ENCODE assay signal across 33 cellular contexts in genomic region chr13:37037231-37037630, GRCh38. TPM values are rescaled to one million over a fixed set of nuclear protein-coding genes. Genes with fewer than 3 reads are reported as not detected.
A peak's percentile ranks its signal among the peaks of the same experiment; 100 is the strongest.
DNase-seq lines count a peak whose midpoint lies in the region; ATAC-seq and TF ChIP-seq lines count a peak whose summit lies in the region.
"Had no signal": no experiment of that assay in that cellular context is flagged by ENCODE, and none has a peak within 500 bp of the region (broad histone marks: within the 10 kb centered on the region; RNA-seq: fewer than 3 reads in every experiment).

No MANE protein-coding gene starts in this region.

- H3K9me3 Mint-ChIP-seq in activated CD4-positive, alpha-beta memory T cell treated with anti-CD3 and anti-CD28 coated beads, Interleukin-2, amount 10 ng/mL, durations not matched to agents 7 days and 5 days = no peaks in the 10 kb centered on the region
- H3K9me3 Mint-ChIP-seq: CD14-positive monocyte; CD4-positive, alpha-beta memory T cell; CD4-positive, alpha-beta T cell; CD8-positive, alpha-beta memory T cell; CD8-positive, alpha-beta T cell had no signal

- peak; percentile 56 for DNase-seq in kidney tubule cell (ENCODE audit: low spot score)
- DNase-seq in left colon = no peak
- peak in 1 of 3 donors; percentile 12 for DNase-seq in mucosa of descending colon
- DNase-seq in renal cortical epithelial cell (ENCODE audit: low read depth) = peak; percentile 77
- no peak for DNase-seq in HT-29 (ENCODE audit: low spot score)
- DNase-seq in NCI-H1105 (lab: John Stamatoyannopoulos, UW) = no peak
- DNase-seq in activated CD4-positive, alpha-beta memory T cell treated with anti-CD3 and anti-CD28 coated beads, Interleukin-2, amount 10 ng/mL, durations not matched to agents 7 days and 5 days = no peak
- DNase-seq in SKM-1 treated with dmso at 0.1 percent for 144 hours (lab: John Stamatoyannopoulos, UW; ENCODE audit: unreplicated experiment) = no peak
- DNase-seq: 8988T; ACHN; AML-193; BE2C; C1 segment of cervical spinal cord; Caco-2; Calu3; CD4-positive, alpha-beta memory T cell; CD4-positive, alpha-beta T cell; CD4-positive, CD25-positive, alpha-beta regulatory T cell; CD8-positive, alpha-beta memory T cell; CD8-positive, alpha-beta T cell; COR-L47; DMS 273 treated with DMSO at 0.1 percent for 48 hours; DMS153; DMS53; DMS79; DMS79 treated with DMSO at 0.1 percent for 48 hours; DND-41; EL had no signal

- peaks cover 57% of the 10 kb centered on the region for H3K36me3 Mint-ChIP-seq in activated CD4-positive, alpha-beta memory T cell treated with anti-CD3 and anti-CD28 coated beads, Interleukin-2, amount 10 ng/mL, durations not matched to agents 7 days and 5 days (ENCODE audit: low read depth)

- POLR2A ChIA-PET in activated CD4-positive, alpha-beta memory T cell treated with anti-CD3 and anti-CD28 coated beads, Interleukin-2, amount 10 ng/mL, durations not matched to agents 7 days and 5 days (lab: Charles Lee) = no interaction called here

- no peak overlapping the region for H3K4me3 ChIP-seq in mucosa of descending colon
- H3K4me3 ChIP-seq: A549; BLaER1; BLaER1 treated with 17β-estradiol and CSF1 and Interleukin-3, amounts not matched to agents 10 nM and 100 nM had no signal

- H3K4me1 Mint-ChIP-seq in activated CD4-positive, alpha-beta memory T cell treated with anti-CD3 and anti-CD28 coated beads, Interleukin-2, amount 10 ng/mL, durations not matched to agents 7 days and 5 days = no peaks in the 10 kb centered on the region
- H3K4me1 Mint-ChIP-seq: B cell, CD14-positive monocyte had no signal

- intact Hi-C loops in left colon (cut with DNase I, micrococcal nuclease) (no loop called here), mucosa of descending colon (cut with DNase I, micrococcal nuclease) (no loop called here)

- no peak overlapping the region for H3K4me3 Mint-ChIP-seq in activated CD4-positive, alpha-beta memory T cell treated with anti-CD3 and anti-CD28 coated beads, Interleukin-2, amount 10 ng/mL, durations not matched to agents 7 days and 5 days
- H3K4me3 Mint-ChIP-seq: B cell; CD14-positive monocyte; CD4-positive, alpha-beta memory T cell; CD4-positive, alpha-beta T cell; CD4-positive, CD25-positive, alpha-beta regulatory T cell; CD8-positive, alpha-beta memory T cell; CD8-positive, alpha-beta T cell had no signal

- CTCF ChIA-PET in activated CD4-positive, alpha-beta memory T cell treated with anti-CD3 and anti-CD28 coated beads, Interleukin-2, amount 10 ng/mL, durations not matched to agents 7 days and 5 days (lab: Charles Lee) = interaction anchor here (1.7 kb wide), 1 partner anchor 37 kb away, joined by 4 read pairs; the partner anchor contains the start of gene EXOSC8

- H3K27ac Mint-ChIP-seq in activated CD4-positive, alpha-beta memory T cell treated with anti-CD3 and anti-CD28 coated beads, Interleukin-2, amount 10 ng/mL, durations not matched to agents 7 days and 5 days = no peak overlapping the region
- H3K27ac Mint-ChIP-seq: B cell; CD4-positive, alpha-beta memory T cell; CD4-positive, alpha-beta T cell; CD4-positive, CD25-positive, alpha-beta regulatory T cell; CD8-positive, alpha-beta T cell had no signal

- H3K9me3 ChIP-seq in mucosa of descending colon = no peaks in the 10 kb centered on the region
- H3K9me3 ChIP-seq: A549, BE2C, Caco-2 had no signal

- no peaks in the 10 kb centered on the region for H3K27me3 Mint-ChIP-seq in activated CD4-positive, alpha-beta memory T cell treated with anti-CD3 and anti-CD28 coated beads, Interleukin-2, amount 10 ng/mL, durations not matched to agents 7 days and 5 days
- H3K27me3 Mint-ChIP-seq: B cell; CD4-positive, alpha-beta memory T cell; CD4-positive, alpha-beta T cell; CD4-positive, CD25-positive, alpha-beta regulatory T cell; CD8-positive, alpha-beta memory T cell had no signal

- no peaks in the 10 kb centered on the region for H3K4me1 ChIP-seq in mucosa of descending colon (ENCODE audit: low read depth)
- H3K4me1 ChIP-seq: A549; BE2C; BLaER1; BLaER1 treated with 17β-estradiol and CSF1 and Interleukin-3, amounts not matched to agents 10 nM and 100 nM; Caco-2 had no signal

- H3K36me3 ChIP-seq in mucosa of descending colon (ENCODE audit: low read depth) = peaks cover 12% of the 10 kb centered on the region

- no peak for TF ChIP-seq CTCF in mucosa of descending colon (IDR thresholded peaks at IDR 0.05)

- ATAC-seq in left colon (peak; percentile 93), mucosa of descending colon (peak; percentile 84)
- ATAC-seq: A549; CD8-positive, alpha-beta T cell had no signal

RNA-seq across cellular contexts. Expression of gene SUPT20H, which starts 22.3 kb away (rescaled TPM):
- total RNA-seq in left colon = 10 to 100 TPM; 44.9 to 46.6 TPM
- total RNA-seq in mucosa of descending colon = 10 to 100 TPM; 47.7 to 56.9 (median 56.4) TPM
- 44.3 and 61.5 TPM in 2 replicates for total RNA-seq in renal cortical epithelial cell
- 30.8 and 31.8 TPM in 2 replicates for total RNA-seq in HT-29 (2014; rRNA removed; shearing (Covaris generic))
- total RNA-seq in activated CD4-positive, alpha-beta memory T cell treated with anti-CD3 and anti-CD28 coated beads, Interleukin-2, amount 10 ng/mL, durations not matched to agents 7 days and 5 days = 10 to 100 TPM; 70.7 to 70.9 TPM

RNA-seq across cellular contexts. Expression of gene EXOSC8, which starts 36.6 kb away (rescaled TPM):
- total RNA-seq in left colon (10 to 100 TPM; 17.2 to 19.7 TPM), mucosa of descending colon (10 to 100 TPM; 19.9 to 29.7 (median 27.1) TPM), renal cortical epithelial cell (15.4 and 26.7 TPM in 2 replicates)
- 55.6 and 60.3 TPM in 2 replicates for total RNA-seq in HT-29 (2014; rRNA removed; shearing (Covaris generic))
- 100 to 1,000 TPM; 101 to 109 TPM for total RNA-seq in activated CD4-positive, alpha-beta memory T cell treated with anti-CD3 and anti-CD28 coated beads, Interleukin-2, amount 10 ng/mL, durations not matched to agents 7 days and 5 days

RNA-seq across cellular contexts. Expression of gene ALG5, which starts 38.1 kb away (rescaled TPM):
- total RNA-seq in left colon (10 to 100 TPM; 26.5 to 34.6 TPM), mucosa of descending colon (10 to 100 TPM; 24.0 to 38.6 (median 30.1) TPM), renal cortical epithelial cell (37.5 and 49.7 TPM in 2 replicates)
- 34.9 and 38.3 TPM in 2 replicates for total RNA-seq in HT-29 (2014; rRNA removed; shearing (Covaris generic))
- total RNA-seq in activated CD4-positive, alpha-beta memory T cell treated with anti-CD3 and anti-CD28 coated beads, Interleukin-2, amount 10 ng/mL, durations not matched to agents 7 days and 5 days = 10 to 100 TPM; 36.3 to 36.6 TPM

Comparison
In these comparisons a context has a peak if more than half of its experiments do, and no peak if none do; other contexts are left out.
1. DNase-seq: peak in kidney tubule cell (single experiment) and renal cortical epithelial cell (single experiment); none in left colon (0 of 2), HT-29 (single experiment), NCI-H1105 (single experiment), activated CD4-positive, alpha-beta memory T cell treated with anti-CD3 and anti-CD28 coated beads, Interleukin-2, amount 10 ng/mL, durations not matched to agents 7 days and 5 days (single experiment) and SKM-1 treated with dmso at 0.1 percent for 144 hours (single experiment).